19 cellular contexts compared by ENCODE assay signal in genomic region chr11:94678236-94678635, GRCh38.
A peak's percentile ranks its signal among the peaks of the same experiment; 100 is the strongest.
DNase-seq lines count a peak whose midpoint lies in the region; ATAC-seq and TF ChIP-seq lines count a peak whose summit lies in the region.
"Had no signal": no experiment of that assay in that cellular context is flagged by ENCODE, and none has a peak within 500 bp of the region (broad histone marks: within the 10 kb centered on the region; RNA-seq: fewer than 3 reads in every experiment).

No MANE protein-coding gene starts in this region.

- H4K8ac ChIP-seq in trophoblast cell (ENCODE audit: low read depth, low read length), result no peak overlapping the region

- H3K18ac ChIP-seq in trophoblast cell (ENCODE audit: low read length), result no peak overlapping the region

- no peak overlapping the region for H2BK12ac ChIP-seq in trophoblast cell (ENCODE audit: low read length)

- H3K9me3 ChIP-seq in trophoblast cell (ENCODE audit: insufficient read depth, low read depth, low read length) (no peaks in the 10 kb centered on the region), endodermal cell (ENCODE audit: control insufficient read depth, low read length) (no peaks in the 10 kb centered on the region)

- TF ChIP-seq CTCF in RWPE1 (conservative IDR thresholded peaks at IDR 0.05; ENCODE audit: low read depth) (no peak), endodermal cell (conservative IDR thresholded peaks at IDR 0.05) (no peak)

- POLR2A ChIA-PET in RWPE1 (lab: Yijun Ruan, JAX; ENCODE audit: low non-redundant PET), result interaction anchor here (2.0 kb wide), 1 partner anchor 28 kb away, joined by 7 read pairs; no protein-coding TSS in a partner anchor

- no peaks in the 10 kb centered on the region for H3K79me2 ChIP-seq in trophoblast cell (ENCODE audit: control insufficient read depth, insufficient read depth, low read length, poor library complexity)

- DNase-seq in HPDE6-E6E7 (ENCODE audit: extremely low spot score), result peak; percentile 42
- peak; percentile 54 for DNase-seq in RWPE1 (ENCODE audit: low spot score)
- peak; percentile 42 to 92 for DNase-seq in trophoblast cell
- no peak for DNase-seq in endodermal cell
- no peak for DNase-seq in NCI-H446 (lab: John Stamatoyannopoulos, UW)
- DNase-seq in LoVo (ENCODE audit: low spot score), result no peak
- DNase-seq in NCI-H2227 (lab: John Stamatoyannopoulos, UW; ENCODE audit: unreplicated experiment), result no peak
- DNase-seq: CD8-positive, alpha-beta T cell; EL; H9; Karpas-422; MV-4-11; NCI-H1436; NCI-H2029 treated with DMSO at 0.1 percent for 48 hours; NCI-H526; SHP77; SW 1271 had no signal

- no peaks in the 10 kb centered on the region for H3K9me3 Mint-ChIP-seq in endodermal cell
- H3K9me3 Mint-ChIP-seq: CD8-positive, alpha-beta T cell; H9 had no signal

- no peak overlapping the region for H3K4me3 ChIP-seq in trophoblast cell (ENCODE audit: low read depth, low read length)
- H3K4me3 ChIP-seq in endodermal cell (ENCODE audit: low read length), result no peak overlapping the region

- H4K91ac ChIP-seq in trophoblast cell (ENCODE audit: low read depth, low read length), result no peak overlapping the region

- H3K36me3 ChIP-seq in trophoblast cell (ENCODE audit: control insufficient read depth in 1 of 2, insufficient read depth in 2 of 2, low read length in 2 of 2) (no peaks in the 10 kb centered on the region), endodermal cell (ENCODE audit: control insufficient read depth, insufficient read depth, low read length) (no peaks in the 10 kb centered on the region)

- peak overlapping the region; percentile 24 for H2BK120ac ChIP-seq in trophoblast cell (ENCODE audit: insufficient read depth, low read length, poor library complexity)

- CTCF ChIA-PET in RWPE1 (lab: Yijun Ruan, JAX), result interaction anchor here (1.2 kb wide), 1 partner anchor 55 kb away, joined by 7 read pairs; no protein-coding TSS in a partner anchor

- peak overlapping the region; percentile 2 for H3K14ac ChIP-seq in trophoblast cell (ENCODE audit: low read length)

- no peaks in the 10 kb centered on the region for H3K79me1 ChIP-seq in trophoblast cell (ENCODE audit: low read length)

- no peak overlapping the region for H3K4ac ChIP-seq in trophoblast cell (ENCODE audit: low read depth, low read length)

- H3K36me3 Mint-ChIP-seq in endodermal cell (ENCODE audit: low read depth), result no peaks in the 10 kb centered on the region
- H3K36me3 Mint-ChIP-seq: CD8-positive, alpha-beta T cell had no signal

- no peak overlapping the region for H3K23ac ChIP-seq in trophoblast cell (ENCODE audit: low read length)

- no peak overlapping the region for H3K9ac ChIP-seq in trophoblast cell (ENCODE audit: low read length)
- no peak overlapping the region for H3K9ac ChIP-seq in endodermal cell (ENCODE audit: extremely low read depth, low read length, poor library complexity, severe bottlenecking)

- H2BK5ac ChIP-seq in trophoblast cell (ENCODE audit: low read depth, low read length, poor library complexity), result no peak overlapping the region

- H3K4me2 ChIP-seq in trophoblast cell (ENCODE audit: low read length), result no peak overlapping the region

- peaks cover 2% of the 10 kb centered on the region for H3K4me1 Mint-ChIP-seq in endodermal cell
- H3K4me1 Mint-ChIP-seq: B cell had no signal

- H3K4me1 ChIP-seq in trophoblast cell (ENCODE audit: control insufficient read depth in 1 of 2, insufficient read depth in 2 of 2, low read length in 2 of 2) (peaks cover 4 to 5% of the 10 kb centered on the region in 2 experiments), endodermal cell (ENCODE audit: control insufficient read depth, insufficient read depth, low read length) (peaks cover 8% of the 10 kb centered on the region)

- peak; percentile 75 for ATAC-seq in esophagus mucosa
- ATAC-seq: CD8-positive, alpha-beta T cell had no signal

- WGBS in trophoblast cell (ENCODE audit: extremely low coverage, insufficient coverage, insufficient read length), result no CpG with 5 or more reads among the region's 4 CpGs
- WGBS in endodermal cell (ENCODE audit: insufficient coverage in 1 of 2, insufficient read length in 1 of 2), 2 experiments, result 93 to 100% methylated on average over 1 to 4 of the region's 4 CpGs

- no peak overlapping the region for H2AFZ ChIP-seq in trophoblast cell (ENCODE audit: insufficient read depth, low read length, poor library complexity)

- no peak overlapping the region for H4K12ac ChIP-seq in trophoblast cell (ENCODE audit: low read depth, low read length)

- H3K27ac ChIP-seq in RWPE1, result no peak overlapping the region
- H3K27ac ChIP-seq in trophoblast cell (ENCODE audit: low read depth, low read length), result no peak overlapping the region
- no peak overlapping the region for H3K27ac ChIP-seq in endodermal cell (ENCODE audit: low read depth, low read length)

- H3K27me3 Mint-ChIP-seq in endodermal cell (ENCODE audit: insufficient read depth), result peaks cover 4% of the 10 kb centered on the region

- no peak overlapping the region for H3K27ac Mint-ChIP-seq in endodermal cell
- H3K27ac Mint-ChIP-seq: B cell; CD8-positive, alpha-beta T cell; H9 had no signal

- H3K27me3 ChIP-seq in trophoblast cell (ENCODE audit: insufficient read depth, low read length) (no peaks in the 10 kb centered on the region), endodermal cell (ENCODE audit: control insufficient read depth, insufficient read depth, low read length, poor library complexity, severe bottlenecking) (peaks cover 20% of the 10 kb centered on the region)

- no peak overlapping the region for H3K4me3 Mint-ChIP-seq in endodermal cell
- H3K4me3 Mint-ChIP-seq: B cell; CD8-positive, alpha-beta T cell; H9 had no signal

- no peak overlapping the region for H2AK5ac ChIP-seq in trophoblast cell (ENCODE audit: low read length)

Comparison
In these comparisons a context has a peak if more than half of its experiments do, and no peak if none do; other contexts are left out.
1. DNase-seq: peak in HPDE6-E6E7 (single experiment), RWPE1 (single experiment) and trophoblast cell (2 of 2); none in endodermal cell (single experiment), NCI-H446 (0 of 2), LoVo (single experiment) and NCI-H2227 (single experiment).